Comparison of ENCODE assay signal across 8 cellular contexts in genomic region chr3:19149388-19149787, GRCh38. TPM values are rescaled to one million over a fixed set of nuclear protein-coding genes. Genes with fewer than 3 reads are reported as not detected.
DNase-seq lines count a peak whose midpoint lies in the region; ATAC-seq and TF ChIP-seq lines count a peak whose summit lies in the region.

No MANE protein-coding gene starts in this region.

- H3K9me3 ChIP-seq in Loucy (ENCODE audit: insufficient read depth, low read depth, low read length) (no peaks in the 10 kb centered on the region), suprapubic skin (no peaks in the 10 kb centered on the region), prostate gland (no peaks in the 10 kb centered on the region)

- H3K79me2 ChIP-seq in Loucy (ENCODE audit: insufficient read depth, low read length): no peaks in the 10 kb centered on the region

- H2AFZ ChIP-seq in Loucy (ENCODE audit: low read length): no peak overlapping the region

- H3K4me1 ChIP-seq in Loucy (ENCODE audit: insufficient read depth, low read length, poor library complexity, severe bottlenecking): peaks cover 19% of the 10 kb centered on the region
- peaks cover 31% of the 10 kb centered on the region for H3K4me1 ChIP-seq in suprapubic skin
- H3K4me1 ChIP-seq in prostate gland (replicated peaks): no peaks in the 10 kb centered on the region

- H3K9me2 ChIP-seq in Loucy (replicated peaks; ENCODE audit: low read depth, low read length): no peaks in the 10 kb centered on the region

- peak; percentile 27 for DNase-seq in GDM1 (lab: John Stamatoyannopoulos, UW)
- DNase-seq in astrocyte of the spinal cord (ENCODE audit: low read depth, low spot score): peak; percentile 47
- DNase-seq in midbrain (lab: John Stamatoyannopoulos, UW): peak; percentile 58
- DNase-seq in suprapubic skin (ENCODE audit: low spot score in 2 of 2): no peak
- no peak for DNase-seq in cerebellar nuclear complex (lab: John Stamatoyannopoulos, UW)
- no peak for DNase-seq in prostate gland (ENCODE audit: low spot score)

- H3K4me3 ChIP-seq in Loucy (ENCODE audit: low read length, poor library complexity, severe bottlenecking): peak overlapping the region; percentile 93
- no peak overlapping the region for H3K4me3 ChIP-seq in astrocyte of the spinal cord (ENCODE audit: low read depth, low read length)
- H3K4me3 ChIP-seq in suprapubic skin: no peak overlapping the region
- H3K4me3 ChIP-seq in prostate gland: no peak overlapping the region

- intact Hi-C loops in prostate gland (cut with DNase I): no loop called here

- H3K27ac ChIP-seq in suprapubic skin (no peak overlapping the region), prostate gland (no peak overlapping the region)

- no peaks in the 10 kb centered on the region for H3K36me3 ChIP-seq in Loucy (ENCODE audit: insufficient read depth, low read length)
- no peaks in the 10 kb centered on the region for H3K36me3 ChIP-seq in suprapubic skin
- no peaks in the 10 kb centered on the region for H3K36me3 ChIP-seq in prostate gland

- peaks cover 16% of the 10 kb centered on the region for H4K20me1 ChIP-seq in Loucy (ENCODE audit: insufficient read depth, low read length, poor library complexity, severe bottlenecking)

- H3F3A ChIP-seq in Loucy (ENCODE audit: low read depth): no peaks in the 10 kb centered on the region; the same call in 1 of the 2 replicates

- peak overlapping the region; percentile 85 for H3K4me2 ChIP-seq in Loucy (ENCODE audit: low read depth, low read length, poor library complexity, severe bottlenecking)

- ATAC-seq in HG02938 (IDR thresholded peaks at IDR 0.05; ENCODE audit: unreplicated experiment): no peak

- TF ChIP-seq EP300 in suprapubic skin (IDR thresholded peaks at IDR 0.05): no peak

- H3K9ac ChIP-seq in Loucy (ENCODE audit: low read depth, low read length, poor library complexity, severe bottlenecking): no peak overlapping the region

- TF ChIP-seq CTCF in Loucy (conservative IDR thresholded peaks at IDR 0.05; ENCODE audit: low read length) (no peak), astrocyte of the spinal cord (IDR thresholded peaks at IDR 0.05; ENCODE audit: low read depth, low read length) (no peak), suprapubic skin (IDR thresholded peaks at IDR 0.05) (no peak), prostate gland (IDR thresholded peaks at IDR 0.05) (no peak)

- H3K27me3 ChIP-seq in Loucy (ENCODE audit: insufficient read depth, low read length, poor library complexity, severe bottlenecking) (no peaks in the 10 kb centered on the region), suprapubic skin (peaks cover 8% of the 10 kb centered on the region), prostate gland (replicated peaks; ENCODE audit: insufficient read depth) (no peaks in the 10 kb centered on the region)

- in situ Hi-C loops in astrocyte of the spinal cord (cut with HindIII; ENCODE audit: low sequenced_read_pairs): no loop called here

- no peak for TF ChIP-seq POLR2A in suprapubic skin (IDR thresholded peaks at IDR 0.05)
- TF ChIP-seq POLR2A in prostate gland (IDR thresholded peaks at IDR 0.05): no peak

- 2% methylated on average over 6 of the region's 6 CpGs for WGBS in suprapubic skin
- WGBS in prostate gland: 3% methylated on average over 6 of the region's 6 CpGs

RNA-seq across cellular contexts. Expression of gene KCNH8, which starts 1.1 kb away (rescaled TPM):
- total RNA-seq in suprapubic skin (1 to 10 TPM in 1 of 4 donors, under 1 TPM in 3; 0.40 to 1.6 (median 0.58) TPM), prostate gland (1 to 10 TPM in 1 of 2 donors, under 1 TPM in 1; 0.46 to 3.4 TPM)

Comparison
In these comparisons a context has a peak if more than half of its experiments do, and no peak if none do; other contexts are left out.
1. DNase-seq: peak in GDM1 (single experiment), astrocyte of the spinal cord (single experiment) and midbrain (single experiment); none in suprapubic skin (0 of 2), cerebellar nuclear complex (0 of 2) and prostate gland (single experiment).